Comparison of ENCODE assay signal across 9 cellular contexts in the genomic region with DNA sequence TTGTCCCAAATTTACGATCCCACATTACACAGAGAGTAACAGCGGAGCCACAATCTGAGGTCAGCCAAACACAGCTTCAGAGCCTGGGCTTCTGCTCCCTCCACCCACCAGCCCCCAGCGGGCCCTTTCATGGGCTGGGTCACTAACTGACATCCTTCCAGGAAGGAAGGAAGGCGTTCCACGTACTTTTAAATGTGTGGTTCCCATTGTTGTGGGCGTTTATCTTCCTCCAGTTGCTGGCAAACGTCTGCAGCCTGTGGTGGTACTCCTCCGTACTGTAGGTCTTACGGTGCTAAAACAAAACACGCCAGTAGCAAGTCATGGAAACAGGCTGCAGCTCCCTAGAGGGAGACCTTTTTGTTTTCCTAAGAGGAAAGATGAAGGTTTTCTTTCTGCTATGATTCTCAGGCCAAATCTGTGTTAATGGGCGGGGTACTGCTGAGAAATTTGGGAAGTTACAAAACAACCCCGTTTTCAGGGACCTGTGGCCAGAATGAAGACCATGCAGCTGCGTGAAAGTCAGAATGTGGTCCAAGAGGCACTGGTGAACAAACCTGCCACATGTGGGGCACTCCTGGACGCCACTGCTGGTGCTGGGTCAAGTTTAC. TPM values are rescaled to one million over a fixed set of nuclear protein-coding genes. Genes with fewer than 3 reads are reported as not detected.
A peak's percentile ranks its signal among the peaks of the same experiment; 100 is the strongest.
DNase-seq lines count a peak whose midpoint lies in the region; ATAC-seq and TF ChIP-seq lines count a peak whose summit lies in the region.
"Had no signal": no experiment of that assay in that cellular context is flagged by ENCODE, and none has a peak within 500 bp of the region (broad histone marks: within the 10 kb centered on the region; RNA-seq: fewer than 3 reads in every experiment).

No MANE protein-coding gene starts in this region.

- H4K20me1 ChIP-seq in GM23338 (replicated peaks; ENCODE audit: insufficient read depth), result no peaks in the 10 kb centered on the region

- H3K4me1 Mint-ChIP-seq in GM23338, result no peaks in the 10 kb centered on the region; the same call in 2 of the 3 replicates
- peaks cover 13 to 27% (median 13%) of the 10 kb centered on the region in 3 donors for H3K4me1 Mint-ChIP-seq in T-cell

- TF ChIP-seq CTCF in GM23338 (conservative IDR thresholded peaks at IDR 0.05; ENCODE audit: low read depth in 2 of 2) (no peak), fibroblast of mammary gland (conservative IDR thresholded peaks at IDR 0.05; ENCODE audit: control insufficient read depth, insufficient read depth, low read depth, low read length) (no peak)

- no peak overlapping the region for H3K9ac ChIP-seq in skeletal muscle tissue (ENCODE audit: low read depth in 1 of 3, low read length in 3 of 3)

- POLR2A ChIA-PET in T-cell (lab: Charles Lee), result no interaction called here

- H3K36me3 Mint-ChIP-seq in GM23338 (ENCODE audit: low read depth), result no peaks in the 10 kb centered on the region; the same call in 2 of the 3 replicates
- H3K36me3 Mint-ChIP-seq in T-cell, result peaks cover 3% of the 10 kb centered on the region

- H3K79me2 ChIP-seq in GM23338 (replicated peaks; ENCODE audit: insufficient read depth), result no peaks in the 10 kb centered on the region

- H3K4me3 ChIP-seq in GM23338, result no peak overlapping the region
- no peak overlapping the region for H3K4me3 ChIP-seq in fibroblast of mammary gland (ENCODE audit: control insufficient read depth, low read depth, low read length)
- H3K4me3 ChIP-seq in skeletal muscle tissue (ENCODE audit: low read length in 3 of 3), result peak overlapping the region in 1 of 3 donors; percentile 24

- H3K9me2 ChIP-seq in GM23338 (ENCODE audit: insufficient read depth), result no peaks in the 10 kb centered on the region

- DNase-seq in GM23338 (ENCODE audit: low spot score), result no peak
- DNase-seq in T-cell, result no peak
- DNase-seq in fibroblast of mammary gland (ENCODE audit: low read depth), result peak; percentile 44
- DNase-seq in RKO (ENCODE audit: low spot score), result no peak
- DNase-seq: occipital lobe had no signal

- CTCF ChIA-PET in T-cell (lab: Charles Lee), result interaction anchor here in 1 of 2 donors (0.6 kb wide), 1 partner anchor 181 kb away, joined by 3 read pairs; no protein-coding TSS in a partner anchor

- ATAC-seq in GM23338, result peak; percentile 31; the same call in 2 of the 3 replicates
- peak in 3 of 4 experiments; percentile 33 to 50 (median 42) for ATAC-seq in T-cell (replicated peaks in 1 of 4)
- no peak for ATAC-seq in HG02884 (IDR thresholded peaks at IDR 0.05; ENCODE audit: unreplicated experiment)
- no peak for ATAC-seq in HG03025 (IDR thresholded peaks at IDR 0.05; ENCODE audit: low FRiP score, unreplicated experiment)
- no peak for ATAC-seq in HG02678 (IDR thresholded peaks at IDR 0.05; ENCODE audit: unreplicated experiment)

- no peak overlapping the region for H3K4me3 Mint-ChIP-seq in GM23338
- peak overlapping the region in 1 of 3 donors; percentile 40 for H3K4me3 Mint-ChIP-seq in T-cell

- no peaks in the 10 kb centered on the region for H3K9me3 ChIP-seq in skeletal muscle tissue (ENCODE audit: control insufficient read depth in 3 of 3, low read length in 3 of 3)

- H3K27ac Mint-ChIP-seq in GM23338 (no peak overlapping the region), T-cell (peak overlapping the region; percentile 73 to 78)

- H3K9me3 Mint-ChIP-seq in GM23338 (no peaks in the 10 kb centered on the region), T-cell (no peaks in the 10 kb centered on the region)

- H3K4me2 ChIP-seq in GM23338, result no peak overlapping the region

- H3K4me1 ChIP-seq in GM23338 (ENCODE audit: insufficient read depth) (no peaks in the 10 kb centered on the region), skeletal muscle tissue (ENCODE audit: control insufficient read depth in 3 of 3, insufficient read depth in 3 of 3, low read length in 3 of 3) (peaks cover 22 to 30% (median 23%) of the 10 kb centered on the region in 3 donors)

- H3K27ac ChIP-seq in GM23338 (ENCODE audit: low read depth) (no peak overlapping the region), skeletal muscle tissue (ENCODE audit: low read depth, low read length) (peak overlapping the region; percentile 46)

- H3F3A ChIP-seq in GM23338 (replicated peaks; ENCODE audit: low read depth), result no peaks in the 10 kb centered on the region

- no peaks in the 10 kb centered on the region for H3K36me3 ChIP-seq in GM23338 (ENCODE audit: insufficient read depth)
- peaks cover 0 to 3% (median 0%) of the 10 kb centered on the region in 3 donors for H3K36me3 ChIP-seq in skeletal muscle tissue (ENCODE audit: control insufficient read depth in 3 of 3, insufficient read depth in 3 of 3, low read length in 3 of 3)

- no peaks in the 10 kb centered on the region for H3K27me3 ChIP-seq in GM23338 (ENCODE audit: insufficient read depth)
- peaks cover 0 to 7% (median 2%) of the 10 kb centered on the region in 3 donors for H3K27me3 ChIP-seq in skeletal muscle tissue (ENCODE audit: control insufficient read depth in 3 of 3, insufficient read depth in 3 of 3, low read length in 3 of 3)

- H3K27me3 Mint-ChIP-seq in GM23338 (ENCODE audit: insufficient read depth, low read depth, poor library complexity) (peaks cover 5% of the 10 kb centered on the region), T-cell (peaks cover 4 to 10% of the 10 kb centered on the region in 2 donors)

- H2AFZ ChIP-seq in GM23338, result no peak overlapping the region

TF ChIP-seq in GM23338, 12 proteins besides CTCF, POLR2A, EP300 and RAD21 (continues in another document):
- TF ChIP-seq JUNB (IDR thresholded peaks at IDR 0.05; ENCODE audit: unreplicated experiment), result no peak
- TF ChIP-seq, protein P1, sequence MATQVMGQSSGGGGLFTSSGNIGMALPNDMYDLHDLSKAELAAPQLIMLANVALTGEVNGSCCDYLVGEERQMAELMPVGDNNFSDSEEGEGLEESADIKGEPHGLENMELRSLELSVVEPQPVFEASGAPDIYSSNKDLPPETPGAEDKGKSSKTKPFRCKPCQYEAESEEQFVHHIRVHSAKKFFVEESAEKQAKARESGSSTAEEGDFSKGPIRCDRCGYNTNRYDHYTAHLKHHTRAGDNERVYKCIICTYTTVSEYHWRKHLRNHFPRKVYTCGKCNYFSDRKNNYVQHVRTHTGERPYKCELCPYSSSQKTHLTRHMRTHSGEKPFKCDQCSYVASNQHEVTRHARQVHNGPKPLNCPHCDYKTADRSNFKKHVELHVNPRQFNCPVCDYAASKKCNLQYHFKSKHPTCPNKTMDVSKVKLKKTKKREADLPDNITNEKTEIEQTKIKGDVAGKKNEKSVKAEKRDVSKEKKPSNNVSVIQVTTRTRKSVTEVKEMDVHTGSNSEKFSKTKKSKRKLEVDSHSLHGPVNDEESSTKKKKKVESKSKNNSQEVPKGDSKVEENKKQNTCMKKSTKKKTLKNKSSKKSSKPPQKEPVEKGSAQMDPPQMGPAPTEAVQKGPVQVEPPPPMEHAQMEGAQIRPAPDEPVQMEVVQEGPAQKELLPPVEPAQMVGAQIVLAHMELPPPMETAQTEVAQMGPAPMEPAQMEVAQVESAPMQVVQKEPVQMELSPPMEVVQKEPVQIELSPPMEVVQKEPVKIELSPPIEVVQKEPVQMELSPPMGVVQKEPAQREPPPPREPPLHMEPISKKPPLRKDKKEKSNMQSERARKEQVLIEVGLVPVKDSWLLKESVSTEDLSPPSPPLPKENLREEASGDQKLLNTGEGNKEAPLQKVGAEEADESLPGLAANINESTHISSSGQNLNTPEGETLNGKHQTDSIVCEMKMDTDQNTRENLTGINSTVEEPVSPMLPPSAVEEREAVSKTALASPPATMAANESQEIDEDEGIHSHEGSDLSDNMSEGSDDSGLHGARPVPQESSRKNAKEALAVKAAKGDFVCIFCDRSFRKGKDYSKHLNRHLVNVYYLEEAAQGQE (IDR thresholded peaks at IDR 0.05; ENCODE audit: unreplicated experiment), result no peak
- no peak for TF ChIP-seq STAT1 (IDR thresholded peaks at IDR 0.05; ENCODE audit: unreplicated experiment)
- TF ChIP-seq, protein P2, sequence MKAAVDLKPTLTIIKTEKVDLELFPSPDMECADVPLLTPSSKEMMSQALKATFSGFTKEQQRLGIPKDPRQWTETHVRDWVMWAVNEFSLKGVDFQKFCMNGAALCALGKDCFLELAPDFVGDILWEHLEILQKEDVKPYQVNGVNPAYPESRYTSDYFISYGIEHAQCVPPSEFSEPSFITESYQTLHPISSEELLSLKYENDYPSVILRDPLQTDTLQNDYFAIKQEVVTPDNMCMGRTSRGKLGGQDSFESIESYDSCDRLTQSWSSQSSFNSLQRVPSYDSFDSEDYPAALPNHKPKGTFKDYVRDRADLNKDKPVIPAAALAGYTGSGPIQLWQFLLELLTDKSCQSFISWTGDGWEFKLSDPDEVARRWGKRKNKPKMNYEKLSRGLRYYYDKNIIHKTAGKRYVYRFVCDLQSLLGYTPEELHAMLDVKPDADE (IDR thresholded peaks at IDR 0.05), result no peak
- TF ChIP-seq CREB1 (CRISPR knock-in tag; IDR thresholded peaks at IDR 0.05; ENCODE audit: low read depth), result no peak

RNA-seq across cellular contexts. Expression of a gene that starts 7.6 kb away (rescaled TPM):
- 19.7 and 41.2 TPM in 2 replicates for total RNA-seq in GM23338 (2014; rRNA removed; shearing (Covaris generic))
- 18.2 and 19.9 TPM in 2 replicates for polyA plus RNA-seq in GM23338 (2016; fragmentation: Nextera tagmentation; extraction: Ambion mirVana)
- 10 to 100 TPM in 4 of 5 donors, 1 to 10 TPM in 1; 8.5 to 49.7 (median 19.2) TPM for total RNA-seq in T-cell
- 34.4 TPM for total RNA-seq in skeletal muscle tissue

Comparison
In these comparisons a context has a peak if more than half of its experiments do, and no peak if none do; other contexts are left out.
1. ATAC-seq: peak in GM23338 (single experiment) and T-cell (3 of 4); none in HG02884 (single experiment), HG03025 (single experiment) and HG02678 (single experiment).